In the genomic region with DNA sequence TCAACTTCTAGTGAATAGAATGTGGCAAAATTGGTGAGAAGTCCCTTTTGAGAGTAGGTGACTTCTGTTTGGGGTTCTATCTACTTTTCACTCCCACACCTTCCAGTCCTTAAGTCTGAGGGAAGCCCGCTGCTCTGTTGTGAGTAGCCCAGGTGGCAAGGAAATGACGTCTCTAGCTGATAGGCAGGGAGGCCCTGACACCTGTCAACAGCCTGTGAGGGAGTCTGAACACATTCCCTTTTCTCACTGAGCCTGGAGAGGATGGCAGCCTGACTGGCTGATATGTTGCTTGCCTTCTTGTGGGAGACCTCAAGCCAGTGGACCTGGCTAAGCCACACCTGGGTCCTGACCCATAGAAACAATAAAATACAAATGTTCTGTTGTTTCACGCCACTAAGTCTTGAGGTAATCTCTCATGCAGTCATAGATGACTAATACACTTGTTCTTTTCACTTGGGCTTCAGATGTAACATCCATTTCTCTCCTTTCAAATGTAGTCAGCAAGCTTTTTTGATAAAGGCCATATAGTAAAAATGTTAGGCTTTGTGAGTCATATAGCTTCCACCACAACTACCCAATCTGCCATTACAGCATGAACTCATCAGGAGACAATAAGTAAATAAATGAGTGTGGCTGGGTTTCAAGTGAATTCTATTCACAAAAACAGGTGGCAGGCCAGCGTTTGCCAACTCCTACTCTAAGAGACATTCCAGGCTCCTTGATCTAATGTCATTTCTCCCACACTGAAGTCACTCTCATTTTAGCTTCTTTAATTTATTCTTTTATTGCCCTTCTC, we compare ENCODE assay signal across 11 cellular contexts.
DNase-seq lines count a peak whose midpoint lies in the region; ATAC-seq, FAIRE-seq and TF ChIP-seq lines count a peak whose summit lies in the region.
"Had no signal": no experiment of that assay in that cellular context is flagged by ENCODE, and none has a peak within 500 bp of the region (broad histone marks: within the 10 kb centered on the region; RNA-seq: fewer than 3 reads in every experiment).

No MANE protein-coding gene starts in this region.

- intact Hi-C loops in activated CD4-positive, alpha-beta T cell treated with anti-CD3 and anti-CD28 coated beads, Interleukin-2, amount 10 ng/mL, durations not matched to agents 24 days and 14 days (cut with micrococcal nuclease): loop anchor here (5.0 kb wide), 1 partner anchor 781 kb away; no protein-coding TSS in a partner anchor

- no peak for FAIRE-seq in RCC 7860 (lab: Jason Lieb, UNC)

- no peak overlapping the region for H3K4me3 Mint-ChIP-seq in activated CD4-positive, alpha-beta T cell treated with anti-CD3 and anti-CD28 coated beads, Interleukin-2, amount 10 ng/mL, durations not matched to agents 24 days and 14 days
- no peak overlapping the region for H3K4me3 Mint-ChIP-seq in neural crest cell

- no peaks in the 10 kb centered on the region; the same call in 1 of the 2 replicates for H3K36me3 ChIP-seq in SJCRH30

- no peaks in the 10 kb centered on the region for H3K27me3 ChIP-seq in SJCRH30

- no peaks in the 10 kb centered on the region for H3K36me3 Mint-ChIP-seq in activated CD4-positive, alpha-beta T cell treated with anti-CD3 and anti-CD28 coated beads, Interleukin-2, amount 10 ng/mL, durations not matched to agents 24 days and 14 days (ENCODE audit: low read depth)
- H3K36me3 Mint-ChIP-seq in neural crest cell (ENCODE audit: low read depth): no peaks in the 10 kb centered on the region

- H3K9me3 ChIP-seq in SJCRH30 (replicated peaks): 0 out of 2 replicates have a peak, but pooled peaks cover 3% of the 10 kb centered on the region

- no peak for TF ChIP-seq CTCF in neural crest cell (conservative IDR thresholded peaks at IDR 0.05)

- H3K27me3 Mint-ChIP-seq in activated CD4-positive, alpha-beta T cell treated with anti-CD3 and anti-CD28 coated beads, Interleukin-2, amount 10 ng/mL, durations not matched to agents 24 days and 14 days: peaks cover 2% of the 10 kb centered on the region
- no peaks in the 10 kb centered on the region for H3K27me3 Mint-ChIP-seq in neural crest cell (ENCODE audit: low read depth)

- no peaks in the 10 kb centered on the region for H3K9me3 Mint-ChIP-seq in activated CD4-positive, alpha-beta T cell treated with anti-CD3 and anti-CD28 coated beads, Interleukin-2, amount 10 ng/mL, durations not matched to agents 24 days and 14 days
- H3K9me3 Mint-ChIP-seq in neural crest cell: peaks cover 2% of the 10 kb centered on the region

- H3K4me1 Mint-ChIP-seq in activated CD4-positive, alpha-beta T cell treated with anti-CD3 and anti-CD28 coated beads, Interleukin-2, amount 10 ng/mL, durations not matched to agents 24 days and 14 days: no peaks in the 10 kb centered on the region
- H3K4me1 Mint-ChIP-seq in neural crest cell: peaks cover 19% of the 10 kb centered on the region

- peak; percentile 3 to 5 for DNase-seq in activated CD4-positive, alpha-beta T cell treated with anti-CD3 and anti-CD28 coated beads, Interleukin-2, amount 50 U/mL, for 48 hours
- DNase-seq in activated CD4-positive, alpha-beta T cell treated with anti-CD3 and anti-CD28 coated beads, Interleukin-2, amount 10 ng/mL, durations not matched to agents 24 days and 14 days: no peak
- DNase-seq in SJCRH30: peak; percentile 42 to 60
- no peak for DNase-seq in neural crest cell (ENCODE audit: low read depth, low spot score)
- DNase-seq in RCC 7860 (ENCODE audit: low spot score): no peak
- no peak for DNase-seq in medulla oblongata (ENCODE audit: extremely low spot score)
- DNase-seq in 8988T: no peak
- DNase-seq: GDM1, hippocampal formation, NCI-H526 had no signal

- H3K27ac Mint-ChIP-seq in activated CD4-positive, alpha-beta T cell treated with anti-CD3 and anti-CD28 coated beads, Interleukin-2, amount 10 ng/mL, durations not matched to agents 24 days and 14 days: no peak overlapping the region
- peak overlapping the region; percentile 3 for H3K27ac Mint-ChIP-seq in neural crest cell (ENCODE audit: unreplicated experiment)

- H3K4me1 ChIP-seq in SJCRH30: peaks cover 17% of the 10 kb centered on the region

- peak; percentile 55 for ATAC-seq in HG02981 (IDR thresholded peaks at IDR 0.05; ENCODE audit: unreplicated experiment)

- no peak overlapping the region for H3K27ac ChIP-seq in SJCRH30

- no peak overlapping the region for H3K4me3 ChIP-seq in SJCRH30

Comparison
In these comparisons a context has a peak if more than half of its experiments do, and no peak if none do; other contexts are left out.
1. DNase-seq: peak in activated CD4-positive, alpha-beta T cell treated with anti-CD3 and anti-CD28 coated beads, Interleukin-2, amount 50 U/mL, for 48 hours (2 of 2) and SJCRH30 (2 of 2); none in activated CD4-positive, alpha-beta T cell treated with anti-CD3 and anti-CD28 coated beads, Interleukin-2, amount 10 ng/mL, durations not matched to agents 24 days and 14 days (single experiment), neural crest cell (single experiment), RCC 7860 (single experiment), medulla oblongata (single experiment) and 8988T (single experiment).